Comparison of ENCODE assay signal across 8 cellular contexts in genomic region chr6:36423101-36423824, GRCh38. TPM values are rescaled to one million over a fixed set of nuclear protein-coding genes. Genes with fewer than 3 reads are reported as not detected.
A peak's percentile ranks its signal among the peaks of the same experiment; 100 is the strongest.
DNase-seq lines count a peak whose midpoint lies in the region; ATAC-seq, FAIRE-seq and TF ChIP-seq lines count a peak whose summit lies in the region.

No MANE protein-coding gene starts in this region.

- peak overlapping the region; percentile 56 to 73 (median 65) for H3K27ac Mint-ChIP-seq in nephron

- DNase-seq in G401 (ENCODE audit: low spot score) (peak; percentile 97), H54 (ENCODE audit: insufficient read length, low spot score) (peak; percentile 89), LoVo (ENCODE audit: low spot score) (peak; percentile 99), RWPE1 (ENCODE audit: low spot score) (peak; percentile 96), fibroblast of pulmonary artery (ENCODE audit: low read depth) (peak; percentile 98)
- DNase-seq in activated T-helper 9 cell treated with anti-CD3 and anti-CD28 coated beads, Interleukin-2, amount 50 U/mL, for 16 hours (ENCODE audit: low read depth), result peak; percentile 98
- peak; percentile 98 for DNase-seq in stimulated activated naive CD8-positive, alpha-beta T cell treated with anti-CD3 and anti-CD28 coated beads, Interleukin-15, Interleukin-2, amounts not matched to agents 100 U/mL and 50 U/mL, for 24 hours

- FAIRE-seq in H54 (lab: Jason Lieb, UNC), result peak; percentile 96

- CTCF ChIA-PET in RWPE1 (lab: Yijun Ruan, JAX), result interaction anchor here (0.6 kb wide), 2 partner anchors 22 to 1380 kb away, joined by 4 read pairs; no protein-coding TSS in a partner anchor

- peak; percentile 70 for TF ChIP-seq POLR2A in H54 (IDR thresholded peaks at IDR 0.05; ENCODE audit: low read depth, low read length)

- in situ Hi-C loops in G401 (cut with HindIII; ENCODE audit: low sequenced_read_pairs), result no loop called here

- H3K4me1 Mint-ChIP-seq in nephron, result peaks cover 16% of the 10 kb centered on the region

- POLR2A ChIA-PET in RWPE1 (lab: Yijun Ruan, JAX; ENCODE audit: low non-redundant PET), result interaction anchor here (0.7 to 1.3 kb wide), 3 partner anchors 18 to 37 kb away, joined by 3 to 4 read pairs (median 3); no protein-coding TSS in a partner anchor

- peak overlapping the region; percentile 74 for H3K4me3 ChIP-seq in fibroblast of pulmonary artery (replicated peaks; ENCODE audit: low read depth, low read length)

- H3K27me3 Mint-ChIP-seq in nephron (ENCODE audit: low read depth), result no peaks in the 10 kb centered on the region

- peak; percentile 99 for ATAC-seq in stimulated activated naive CD8-positive, alpha-beta T cell treated with anti-CD3 and anti-CD28 coated beads, Interleukin-15, Interleukin-2, amounts not matched to agents 100 U/mL and 50 U/mL, for 24 hours

- H3K27ac ChIP-seq in RWPE1, result peak overlapping the region; percentile 87

- H3K9me3 Mint-ChIP-seq in nephron, result no peaks in the 10 kb centered on the region

- H3K36me3 Mint-ChIP-seq in nephron (ENCODE audit: low read depth), result no peaks in the 10 kb centered on the region

- peak overlapping the region; percentile 80 to 92 (median 87) for H3K4me3 Mint-ChIP-seq in nephron

- peak; percentile 77 for TF ChIP-seq CTCF in RWPE1 (conservative IDR thresholded peaks at IDR 0.05; ENCODE audit: low read depth)
- TF ChIP-seq CTCF in fibroblast of pulmonary artery (IDR thresholded peaks at IDR 0.05; ENCODE audit: low read length, missing control alignments), result peak; percentile 66
- TF ChIP-seq CTCF in nephron (IDR thresholded peaks at IDR 0.05; ENCODE audit: unreplicated experiment in 3 of 3), result peak; percentile 68 to 71 (median 69)

RNA-seq across cellular contexts. Expression of gene PXT1, which starts 19.4 kb away (rescaled TPM):
- total RNA-seq in G401 (2014; rRNA removed; shearing (Covaris generic)), result not detected in 2 replicates

RNA-seq across cellular contexts. Expression of gene KCTD20, which starts 19.5 kb away (rescaled TPM):
- total RNA-seq in G401 (2014; rRNA removed; shearing (Covaris generic)), result 68.6 and 91.6 TPM in 2 replicates

RNA-seq across cellular contexts. Expression of gene ETV7, which starts 35.8 kb away (rescaled TPM):
- 1.7 and 2.7 TPM in 2 replicates for total RNA-seq in G401 (2014; rRNA removed; shearing (Covaris generic))

Comparison
In these comparisons a context has a peak if more than half of its experiments do, and no peak if none do; other contexts are left out.
1. Peak in every context shown above with its lines: DNase-seq, ATAC-seq, H3K4me3 ChIP-seq and H3K27ac ChIP-seq.